ENCODE assay signal across 14 cellular contexts in genomic region chr7:29457565-29457971, GRCh38.
DNase-seq lines count a peak whose midpoint lies in the region; ATAC-seq and TF ChIP-seq lines count a peak whose summit lies in the region.
"Had no signal": no experiment of that assay in that cellular context is flagged by ENCODE, and none has a peak within 500 bp of the region (broad histone marks: within the 10 kb centered on the region; RNA-seq: fewer than 3 reads in every experiment).

No MANE protein-coding gene starts in this region.

- no peak for ATAC-seq in GM18520 (IDR thresholded peaks at IDR 0.05; ENCODE audit: unreplicated experiment)
- ATAC-seq: activated T-helper 17 cell treated with anti-CD3 and anti-CD28 coated beads, Interleukin-2, amount 50 U/mL, for 72 hours; gastroesophageal sphincter had no signal

- H3K79me2 ChIP-seq in smooth muscle cell (ENCODE audit: low read depth) = no peaks in the 10 kb centered on the region

- no peak overlapping the region for H2AFZ ChIP-seq in smooth muscle cell (ENCODE audit: low read depth)

- DNase-seq in HEK293T (ENCODE audit: extremely low spot score) = no peak
- DNase-seq in SJSA1 (ENCODE audit: low read depth in 1 of 2, low spot score in 2 of 2) = peak in 1 of 2 experiments; percentile 23
- DNase-seq in globus pallidus (ENCODE audit: low spot score) = peak; percentile 66
- DNase-seq in smooth muscle cell (lab: John Stamatoyannopoulos, UW; ENCODE audit: unreplicated experiment) = no peak
- no peak for DNase-seq in NCI-H510A (lab: John Stamatoyannopoulos, UW)
- DNase-seq in stimulated activated CD4-positive, alpha-beta T cell treated with anti-CD3 and anti-CD28 coated beads, Interleukin-1b, Interleukin-23, amount 100 ng/mL, for 48 hours = no peak
- DNase-seq: activated CD4-positive, alpha-beta T cell treated with anti-CD3 and anti-CD28 coated beads for 48 hours; DND-41; left ventricle myocardium superior; ovary had no signal

- H3K4me3 ChIP-seq in SJSA1 = no peak overlapping the region
- no peak overlapping the region for H3K4me3 ChIP-seq in smooth muscle cell
- H3K4me3 ChIP-seq: gastroesophageal sphincter, ovary had no signal

- POLR2A ChIA-PET in HEK293T (lab: Yijun Ruan, JAX) = no interaction called here

- no peaks in the 10 kb centered on the region for H3K9me3 ChIP-seq in SJSA1 (replicated peaks)
- H3K9me3 ChIP-seq in smooth muscle cell (replicated peaks; ENCODE audit: low read depth) = no peaks in the 10 kb centered on the region
- H3K9me3 ChIP-seq: gastroesophageal sphincter, ovary had no signal

- CTCF ChIA-PET in HEK293T (lab: Yijun Ruan, JAX) = no interaction called here

- H3K4me1 ChIP-seq in SJSA1 (replicated peaks) (peaks cover 21% of the 10 kb centered on the region), smooth muscle cell (ENCODE audit: low read depth) (peaks cover 14% of the 10 kb centered on the region)
- H3K4me1 ChIP-seq: gastroesophageal sphincter had no signal

- H3K4me2 ChIP-seq in smooth muscle cell = peak overlapping the region; percentile 61

- H3K36me3 ChIP-seq in SJSA1 = no peaks in the 10 kb centered on the region
- no peaks in the 10 kb centered on the region for H3K36me3 ChIP-seq in smooth muscle cell (ENCODE audit: low read depth)
- H3K36me3 ChIP-seq: gastroesophageal sphincter, ovary had no signal

- H3K27ac ChIP-seq in SJSA1 (peak overlapping the region; percentile 10; the same call in 1 of the 2 replicates), smooth muscle cell (ENCODE audit: low read depth) (peak overlapping the region; percentile 55)
- H3K27ac ChIP-seq: gastroesophageal sphincter, HL-60, ovary had no signal

- 6% methylated on average over 7 of the region's 7 CpGs for WGBS in smooth muscle cell (ENCODE audit: low lambda C conversion rate)

- H3K27me3 ChIP-seq in SJSA1 (replicated peaks) (no peaks in the 10 kb centered on the region; the same call in 1 of the 2 replicates), smooth muscle cell (ENCODE audit: low read depth) (no peaks in the 10 kb centered on the region)
- H3K27me3 ChIP-seq: gastroesophageal sphincter, ovary had no signal

- H3K9ac ChIP-seq in smooth muscle cell (ENCODE audit: low read depth) = no peak overlapping the region

- H4K20me1 ChIP-seq in smooth muscle cell (ENCODE audit: low read depth) = no peaks in the 10 kb centered on the region

- TF ChIP-seq CTCF in smooth muscle cell (IDR thresholded peaks at IDR 0.05; ENCODE audit: borderline replicate concordance, insufficient read depth, poor library complexity, severe bottlenecking) = no peak

- peaks cover 6% of the 10 kb centered on the region for H3F3A ChIP-seq in smooth muscle cell (ENCODE audit: low read depth)

TF ChIP-seq in HEK293T, 16 proteins besides CTCF, POLR2A, EP300 and RAD21:
- no peak for TF ChIP-seq FOXM1 (IDR thresholded peaks at IDR 0.05; ENCODE audit: borderline replicate concordance)
- TF ChIP-seq PKNOX1 (IDR thresholded peaks at IDR 0.05) = peak; percentile 79
